8 cellular contexts compared by ENCODE assay signal in the genomic region with DNA sequence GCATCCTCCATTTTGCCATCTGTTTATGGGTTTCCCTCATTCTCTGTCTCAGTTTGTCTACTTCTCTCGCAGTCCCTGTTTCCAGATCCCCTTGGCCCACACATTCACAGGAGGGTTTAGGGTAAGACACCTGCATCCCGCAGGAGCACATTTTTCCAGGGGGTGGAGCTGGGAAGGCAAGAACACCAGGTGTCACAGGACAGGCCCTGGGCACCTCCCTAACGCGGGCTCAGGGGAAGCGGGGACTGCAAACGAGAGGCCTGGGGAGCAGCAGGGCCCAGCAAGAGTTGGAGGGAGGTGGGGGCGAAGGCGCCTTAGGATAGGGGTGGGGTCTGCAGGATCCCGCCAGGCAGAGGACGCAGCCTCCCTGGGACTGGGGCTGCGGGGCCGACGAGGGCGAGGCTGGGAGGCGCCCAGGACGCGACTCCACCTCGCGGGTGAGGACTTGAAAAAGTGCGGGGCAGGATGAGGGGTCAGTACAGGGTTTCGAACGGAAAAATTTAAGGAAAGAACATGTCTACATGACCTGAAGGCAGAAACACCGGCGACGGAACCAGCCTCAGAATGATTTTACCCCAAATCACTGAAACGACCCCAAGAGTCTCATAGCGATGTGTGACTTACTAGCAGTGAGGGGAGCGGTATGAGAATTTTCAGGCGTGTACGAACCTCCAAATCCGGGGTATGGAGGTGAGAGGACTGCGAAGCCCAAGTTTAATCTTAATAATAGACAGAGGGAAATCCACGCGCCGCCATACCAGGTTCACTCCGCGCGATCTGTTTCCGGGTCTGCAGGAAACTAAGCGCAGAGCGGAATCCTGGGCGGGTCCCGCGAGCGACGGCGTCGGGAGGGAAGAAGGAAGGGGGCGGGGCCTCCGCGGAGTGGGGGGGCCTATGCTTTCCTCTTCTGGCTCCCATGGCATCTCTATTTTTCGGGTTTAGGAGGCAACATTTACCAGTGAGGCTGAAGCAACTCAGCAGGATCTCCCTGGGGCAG. TPM values are rescaled to one million over a fixed set of nuclear protein-coding genes. Genes with fewer than 3 reads are reported as not detected.
A peak's percentile ranks its signal among the peaks of the same experiment; 100 is the strongest.
DNase-seq lines count a peak whose midpoint lies in the region; ATAC-seq and TF ChIP-seq lines count a peak whose summit lies in the region.

No MANE protein-coding gene starts in this region.

- no peaks in the 10 kb centered on the region for H3K4me1 ChIP-seq in mammary epithelial cell (ENCODE audit: insufficient read depth, low read length)
- H3K4me1 ChIP-seq in suprapubic skin = no peaks in the 10 kb centered on the region

- H3K4me2 ChIP-seq in mammary epithelial cell (ENCODE audit: insufficient read depth, low read depth, low read length) = peak overlapping the region; percentile 7

- peak overlapping the region; percentile 63 for H2AFZ ChIP-seq in mammary epithelial cell (ENCODE audit: low read depth, low read length)

- H3K27ac ChIP-seq in mammary epithelial cell (ENCODE audit: insufficient read depth, low read depth, low read length) (no peak overlapping the region), suprapubic skin (no peak overlapping the region)

- H3K27me3 ChIP-seq in mammary epithelial cell (ENCODE audit: insufficient read depth, low read length) (no peaks in the 10 kb centered on the region), suprapubic skin (peaks cover 18% of the 10 kb centered on the region)

- BruUV-seq in mammary epithelial cell (replicated peaks; lab: Mats Ljungman, UMichigan) = no TSS peak

- no peaks in the 10 kb centered on the region for H4K20me1 ChIP-seq in mammary epithelial cell (ENCODE audit: insufficient read depth, low read length)

- 37% methylated on average over 36 of the region's 52 CpGs for WGBS in mammary epithelial cell (ENCODE audit: low coverage, missing lambda C conversion rate)
- 14% methylated on average over 52 of the region's 52 CpGs for WGBS in suprapubic skin

- CTCF ChIA-PET in mammary epithelial cell (lab: Charles Lee; ENCODE audit: low non-redundant PET) = no interaction called here

- H3K9me3 ChIP-seq in mammary epithelial cell (replicated peaks; ENCODE audit: insufficient read depth, low read length) (peaks cover 33% of the 10 kb centered on the region), suprapubic skin (peaks cover 33% of the 10 kb centered on the region)

- H3K79me2 ChIP-seq in mammary epithelial cell (ENCODE audit: insufficient read depth, low read length) = no peaks in the 10 kb centered on the region

- H3K4me3 ChIP-seq in mammary epithelial cell (replicated peaks in 1 of 3; ENCODE audit: insufficient read depth in 1 of 3, low read depth in 2 of 3, low read length in 3 of 3) (peak overlapping the region; percentile 12 to 39 (median 22)), suprapubic skin (peak overlapping the region; percentile 2)

- dilution Hi-C loops in mammary epithelial cell (cut with HindIII; ENCODE audit: low sequenced_read_pairs) = no loop called here

- intact Hi-C loops in mammary epithelial cell (cut with micrococcal nuclease) = no loop called here

- H3K36me3 ChIP-seq in mammary epithelial cell (ENCODE audit: insufficient read depth, low read length) = no peaks in the 10 kb centered on the region
- no peaks in the 10 kb centered on the region for H3K36me3 ChIP-seq in suprapubic skin

- TF ChIP-seq CTCF in mammary epithelial cell (conservative IDR thresholded peaks at IDR 0.05 in 1 of 2, IDR thresholded peaks at IDR 0.05 in 1 of 2; ENCODE audit: extremely low read depth in 1 of 2, insufficient read depth in 1 of 2, low read depth in 1 of 2, low read length in 2 of 2) (no peak), suprapubic skin (IDR thresholded peaks at IDR 0.05) (no peak)

- no peak for TF ChIP-seq EP300 in suprapubic skin (IDR thresholded peaks at IDR 0.05)

- ATAC-seq in HG03045 (IDR thresholded peaks at IDR 0.05; ENCODE audit: unreplicated experiment) = no peak

- no peak overlapping the region for H3K9ac ChIP-seq in mammary epithelial cell (ENCODE audit: insufficient read depth, low read length)

- in situ Hi-C loops in mammary epithelial cell (cut with MboI; ENCODE audit: low sequenced_read_pairs in 2 of 2) = no loop called here

- TF ChIP-seq POLR2A in suprapubic skin (IDR thresholded peaks at IDR 0.05) = no peak

- peak; percentile 56 for DNase-seq in activated CD8-positive, alpha-beta memory T cell treated with anti-CD3 and anti-CD28 coated beads for 24 hours
- no peak for DNase-seq in activated CD8-positive, alpha-beta memory T cell treated with anti-CD3 and anti-CD28 coated beads, Interleukin-2, amount 50 U/mL, for 48 hours
- DNase-seq in mammary epithelial cell (peak; percentile 53), islet precursor cell (peak; percentile 64), suprapubic skin (ENCODE audit: low spot score in 2 of 2) (no peak), NCI-H1436 treated with DMSO at 0.1 percent for 48 hours (lab: John Stamatoyannopoulos, UW) (no peak), NCI-H1092 treated with DMSO at 0.1 percent for 48 hours (lab: John Stamatoyannopoulos, UW) (no peak)

RNA-seq across cellular contexts. Expression of a gene that starts 7.1 kb away (rescaled TPM):
- total RNA-seq in mammary epithelial cell (not detected), suprapubic skin (not detected)
- not detected for polyA plus RNA-seq in mammary epithelial cell
- polyA minus RNA-seq in mammary epithelial cell = not detected

RNA-seq across cellular contexts. Expression of a gene that starts 23.7 kb away (rescaled TPM):
- total RNA-seq in mammary epithelial cell = not detected
- not detected for polyA plus RNA-seq in mammary epithelial cell
- not detected for polyA minus RNA-seq in mammary epithelial cell
- total RNA-seq in suprapubic skin = not detected

Comparison
In these comparisons a context has a peak if more than half of its experiments do, and no peak if none do; other contexts are left out.
1. DNase-seq: peak in activated CD8-positive, alpha-beta memory T cell treated with anti-CD3 and anti-CD28 coated beads for 24 hours (single experiment), mammary epithelial cell (single experiment) and islet precursor cell (single experiment); none in activated CD8-positive, alpha-beta memory T cell treated with anti-CD3 and anti-CD28 coated beads, Interleukin-2, amount 50 U/mL, for 48 hours (single experiment), suprapubic skin (0 of 2), NCI-H1436 treated with DMSO at 0.1 percent for 48 hours (single experiment) and NCI-H1092 treated with DMSO at 0.1 percent for 48 hours (single experiment).